Comparison of ENCODE assay signal across 9 cellular contexts in the genomic region with DNA sequence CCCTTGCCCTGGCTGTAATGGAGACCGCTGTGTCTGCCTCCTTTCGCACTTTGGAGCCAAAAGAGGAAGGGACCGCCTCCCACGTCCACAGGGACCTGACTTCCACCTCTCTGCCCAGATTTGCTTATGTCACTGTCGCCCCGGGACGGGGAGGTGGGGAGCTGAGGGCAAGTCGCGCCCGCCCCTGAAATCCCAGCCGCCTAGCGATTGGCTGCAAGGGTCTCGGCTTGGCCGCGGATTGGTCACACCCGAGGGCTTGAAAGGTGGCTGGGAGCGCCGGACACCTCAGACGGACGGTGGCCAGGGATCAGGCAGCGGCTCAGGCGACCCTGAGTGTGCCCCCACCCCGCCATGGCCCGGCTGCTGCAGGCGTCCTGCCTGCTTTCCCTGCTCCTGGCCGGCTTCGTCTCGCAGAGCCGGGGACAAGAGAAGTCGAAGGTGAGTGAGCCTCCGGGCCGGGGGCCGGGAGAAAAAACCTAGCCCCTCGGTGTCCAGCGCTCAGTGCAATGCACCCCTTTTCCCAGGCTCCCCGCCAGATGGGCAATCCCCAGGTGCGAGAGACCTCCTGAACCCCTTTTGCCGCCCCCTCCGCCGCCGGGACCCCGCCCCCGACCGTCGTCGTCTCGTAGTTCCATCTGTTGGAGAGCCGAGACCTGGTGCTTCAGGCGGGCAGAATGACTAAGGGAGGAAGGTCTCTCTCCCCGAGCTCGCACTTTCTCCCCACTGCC. TPM values are rescaled to one million over a fixed set of nuclear protein-coding genes. Genes with fewer than 3 reads are reported as not detected.
A peak's percentile ranks its signal among the peaks of the same experiment; 100 is the strongest.
DNase-seq lines count a peak whose midpoint lies in the region; ATAC-seq and TF ChIP-seq lines count a peak whose summit lies in the region.
"Had no signal": no experiment of that assay in that cellular context is flagged by ENCODE, and none has a peak within 500 bp of the region (broad histone marks: within the 10 kb centered on the region; RNA-seq: fewer than 3 reads in every experiment).

TSS of gene GPX3 (plus strand) at position 288 of the 728 bp plus-strand sequence. CDS start at position 352, 64 bp downstream.

- DNase-seq in ELF-1 (ENCODE audit: low read depth, low spot score) (peak; percentile 90), GM23248 (peak; percentile 51), NCI-H128 (lab: John Stamatoyannopoulos, UW; ENCODE audit: unreplicated experiment) (peak; percentile 10), fibroblast of mammary gland (ENCODE audit: low read depth) (no peak)
- DNase-seq in activated T-cell treated with anti-CD3 and anti-CD28 coated beads, Interleukin-2, amount 50 U/mL, for 72 hours, result peak; percentile 29 to 32
- no peak for DNase-seq in effector CD8-positive, alpha-beta T cell (lab: John Stamatoyannopoulos, UW)

- no peaks in the 10 kb centered on the region for H3K9me3 Mint-ChIP-seq in activated T-cell treated with anti-CD3 and anti-CD28 coated beads, Interleukin-2, amount 50 U/mL, for 72 hours
- H3K9me3 Mint-ChIP-seq: T-helper 1 cell treated with Interleukin-12 subunit alpha and Interleukin-12 subunit beta and Interleukin-4 antibody, amounts not matched to agents 30 μg/mL and 1 μg/mL, for 36 hours had no signal

- no peak within 1 kb of the TSS for H3K27ac Mint-ChIP-seq in activated T-cell treated with anti-CD3 and anti-CD28 coated beads, Interleukin-2, amount 50 U/mL, for 72 hours
- H3K27ac Mint-ChIP-seq: T-helper 1 cell treated with Interleukin-12 subunit alpha and Interleukin-12 subunit beta and Interleukin-4 antibody, amounts not matched to agents 30 μg/mL and 1 μg/mL, for 36 hours had no signal

- H3K9me3 ChIP-seq in GM23248 (ENCODE audit: low read depth) (no peaks in the 10 kb centered on the region), muscle layer of duodenum (ENCODE audit: control insufficient read depth in 1 of 2, low read length in 2 of 2) (no peaks in the 10 kb centered on the region), thymus (ENCODE audit: control insufficient read depth) (no peaks in the 10 kb centered on the region)

- no peak for TF ChIP-seq CTCF in fibroblast of mammary gland (conservative IDR thresholded peaks at IDR 0.05; ENCODE audit: control insufficient read depth, insufficient read depth, low read depth, low read length)

- peaks cover 0 to 9% of the 10 kb centered on the region in 2 donors for H3K36me3 Mint-ChIP-seq in activated T-cell treated with anti-CD3 and anti-CD28 coated beads, Interleukin-2, amount 50 U/mL, for 72 hours (ENCODE audit: insufficient read depth in 2 of 2)

- no peaks in the 10 kb centered on the region for H3K4me1 ChIP-seq in GM23248 (ENCODE audit: insufficient read depth)
- peaks cover 23 to 24% of the 10 kb centered on the region in 2 donors for H3K4me1 ChIP-seq in muscle layer of duodenum (ENCODE audit: control insufficient read depth in 1 of 2, insufficient read depth in 2 of 2, low read length in 2 of 2)
- peaks cover 2% of the 10 kb centered on the region for H3K4me1 ChIP-seq in thymus (ENCODE audit: control insufficient read depth, insufficient read depth, low read length)

- WGBS in GM23248 (ENCODE audit: low coverage in 1 of 2, low lambda C conversion rate in 2 of 2, missing lambda C conversion rate in 2 of 2), 2 experiments, result 12 to 13% methylated on average over 42 to 48 of the region's 51 CpGs
- WGBS in thymus, result 2% methylated on average over 51 of the region's 51 CpGs

- peaks cover 18% of the 10 kb centered on the region for H3K4me1 Mint-ChIP-seq in activated T-cell treated with anti-CD3 and anti-CD28 coated beads, Interleukin-2, amount 50 U/mL, for 72 hours (ENCODE audit: low read depth)

- H2AFZ ChIP-seq in GM23248, result no peak within 1 kb of the TSS

- H3K4me3 Mint-ChIP-seq in activated T-cell treated with anti-CD3 and anti-CD28 coated beads, Interleukin-2, amount 50 U/mL, for 72 hours, result peak within 1 kb of the TSS; percentile 32 to 75
- H3K4me3 Mint-ChIP-seq: T-helper 1 cell treated with Interleukin-12 subunit alpha and Interleukin-12 subunit beta and Interleukin-4 antibody, amounts not matched to agents 30 μg/mL and 1 μg/mL, for 36 hours had no signal

- peak within 1 kb of the TSS; percentile 64 for H3K4me3 ChIP-seq in GM23248
- peak within 1 kb of the TSS; percentile 42 for H3K4me3 ChIP-seq in fibroblast of mammary gland (ENCODE audit: control insufficient read depth, low read depth, low read length)
- peak within 1 kb of the TSS; percentile 60 to 68 for H3K4me3 ChIP-seq in muscle layer of duodenum (ENCODE audit: low read depth in 1 of 2, low read length in 2 of 2)
- peak within 1 kb of the TSS; percentile 54 for H3K4me3 ChIP-seq in thymus (ENCODE audit: low read length)

- H3K9me2 ChIP-seq in GM23248 (ENCODE audit: insufficient read depth), result no peaks in the 10 kb centered on the region

- no peaks in the 10 kb centered on the region for H3K79me2 ChIP-seq in GM23248 (ENCODE audit: insufficient read depth)

- H4K20me1 ChIP-seq in GM23248 (ENCODE audit: insufficient read depth), result no peaks in the 10 kb centered on the region

- H3K27ac ChIP-seq in GM23248 (no peak within 1 kb of the TSS), muscle layer of duodenum (ENCODE audit: low read length) (peak within 1 kb of the TSS; percentile 48), thymus (ENCODE audit: low read depth) (no peak within 1 kb of the TSS)

- H3K4me2 ChIP-seq in GM23248 (ENCODE audit: unreplicated experiment), result peak within 1 kb of the TSS; percentile 76

- in situ Hi-C loops in GM23248 (cut with MboI), result no loop called here

- no peaks in the 10 kb centered on the region; the same call in 1 of the 2 replicates for H3F3A ChIP-seq in GM23248 (ENCODE audit: insufficient read depth)

- H3K27me3 ChIP-seq in GM23248 (replicated peaks; ENCODE audit: insufficient read depth), result no peaks in the 10 kb centered on the region
- H3K27me3 ChIP-seq in muscle layer of duodenum (ENCODE audit: low read depth, low read length), result no peaks in the 10 kb centered on the region
- no peaks in the 10 kb centered on the region for H3K27me3 ChIP-seq in thymus (ENCODE audit: control insufficient read depth, insufficient read depth)

- peaks cover 5% of the 10 kb centered on the region for H3K27me3 Mint-ChIP-seq in activated T-cell treated with anti-CD3 and anti-CD28 coated beads, Interleukin-2, amount 50 U/mL, for 72 hours (ENCODE audit: low read depth)

- ATAC-seq in activated T-cell treated with anti-CD3 and anti-CD28 coated beads, Interleukin-2, amount 50 U/mL, for 72 hours (replicated peaks in 1 of 2), result peak; percentile 27 to 30

- peak within 1 kb of the TSS; percentile 18; the same call in 1 of the 2 replicates for H3K9ac ChIP-seq in GM23248

- no peaks in the 10 kb centered on the region for H3K36me3 ChIP-seq in GM23248 (ENCODE audit: low read depth)
- H3K36me3 ChIP-seq in muscle layer of duodenum (ENCODE audit: control insufficient read depth in 1 of 2, insufficient read depth in 2 of 2, low read length in 2 of 2), result peaks cover 0 to 2% of the 10 kb centered on the region in 2 donors
- H3K36me3 ChIP-seq in thymus (ENCODE audit: control insufficient read depth, insufficient read depth), result no peaks in the 10 kb centered on the region

RNA-seq across cellular contexts. Expression of gene GPX3, which starts in this region (rescaled TPM):
- total RNA-seq in GM23248 (2014; rRNA removed; shearing (Covaris generic)), result 2.4 and 3.0 TPM in 2 replicates
- 4.2 and 4.4 TPM in 2 replicates for polyA plus RNA-seq in GM23248 (2016; fragmentation: Nextera tagmentation; extraction: Ambion mirVana)
- total RNA-seq in activated T-cell treated with anti-CD3 and anti-CD28 coated beads, Interleukin-2, amount 50 U/mL, for 72 hours, result not detected
- 412 TPM for polyA plus RNA-seq in thymus

Comparison
In these comparisons a context has a peak if more than half of its experiments do, and no peak if none do; other contexts are left out.
1. RNA of gene GPX3 (polyA plus RNA-seq): 412 TPM in thymus (single experiment); 4.2 to 4.4 TPM in GM23248; every median in the first group is over 10 times any median in the second.
2. Peak in DNase-seq and ATAC-seq in activated T-cell treated with anti-CD3 and anti-CD28 coated beads, Interleukin-2, amount 50 U/mL, for 72 hours; RNA of the gene not detected or under 1 TPM.
3. DNase-seq: peak in ELF-1 (single experiment), GM23248 (single experiment) and NCI-H128 (single experiment); none in fibroblast of mammary gland (single experiment) and effector CD8-positive, alpha-beta T cell (single experiment).
4. Peak in every context shown above with its lines, with median percentiles within 50 percentile points of each other: H3K4me3 ChIP-seq.